In the genomic region with DNA sequence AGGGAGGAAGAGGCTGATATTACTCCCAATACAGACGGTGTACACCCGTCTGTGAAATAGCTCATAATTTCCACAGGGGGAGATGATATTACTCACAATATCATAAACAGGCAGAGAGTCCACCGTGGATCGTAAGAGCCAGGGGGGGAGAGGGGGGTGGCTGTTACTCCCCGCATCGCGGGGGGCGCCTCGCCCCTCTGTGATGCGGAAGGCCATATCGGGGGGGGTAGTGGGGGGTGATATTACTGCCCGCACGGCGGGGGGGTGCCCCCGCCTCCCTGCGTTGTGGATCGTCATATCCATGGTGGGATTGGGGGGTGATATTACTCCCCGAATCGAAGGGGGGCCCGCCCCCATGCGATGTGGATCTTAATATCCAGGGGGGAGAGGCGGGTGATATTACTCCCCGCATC, we compare ENCODE assay signal across 21 cellular contexts.
DNase-seq lines count a peak whose midpoint lies in the region; ATAC-seq lines count a peak whose summit lies in the region.
"Had no signal": no experiment of that assay in that cellular context is flagged by ENCODE, and none has a peak within 500 bp of the region (broad histone marks: within the 10 kb centered on the region; RNA-seq: fewer than 3 reads in every experiment).

No MANE protein-coding gene starts in this region.

- ATAC-seq in activated CD4-positive, alpha-beta T cell treated with anti-CD3 and anti-CD28 coated beads for 36 hours, result peak; percentile 67
- ATAC-seq in activated CD8-positive, alpha-beta T cell treated with anti-CD3 and anti-CD28 coated beads, Interleukin-2, amount 10 ng/mL, durations not matched to agents 7 days and 5 days, result peak; percentile 61
- peak; percentile 70 for ATAC-seq in stimulated activated naive CD8-positive, alpha-beta T cell treated with anti-CD3 and anti-CD28 coated beads, Interleukin-15, amount 100 ng/mL, for 72 hours
- no peak for ATAC-seq in HG03097 (IDR thresholded peaks at IDR 0.05; ENCODE audit: low FRiP score, unreplicated experiment)
- ATAC-seq: CD8-positive, alpha-beta T cell; HepG2; K562; Panc1 had no signal

- no peaks in the 10 kb centered on the region for H3K4me1 Mint-ChIP-seq in activated CD4-positive, alpha-beta T cell treated with anti-CD3 and anti-CD28 coated beads for 36 hours
- no peaks in the 10 kb centered on the region for H3K4me1 Mint-ChIP-seq in activated naive CD4-positive, alpha-beta T cell treated with anti-CD3 and anti-CD28 coated beads, Interleukin-2, amount 10 ng/mL, durations not matched to agents 7 days and 5 days
- H3K4me1 Mint-ChIP-seq in activated CD8-positive, alpha-beta T cell treated with anti-CD3 and anti-CD28 coated beads, Interleukin-2, amount 10 ng/mL, durations not matched to agents 7 days and 5 days (ENCODE audit: low read depth), result no peaks in the 10 kb centered on the region
- H3K4me1 Mint-ChIP-seq in stimulated activated naive CD8-positive, alpha-beta T cell treated with anti-CD3 and anti-CD28 coated beads, Interleukin-15, amount 100 ng/mL, for 72 hours, result no peaks in the 10 kb centered on the region

- peaks cover under 1% of the 10 kb centered on the region for H3K27me3 Mint-ChIP-seq in activated CD4-positive, alpha-beta T cell treated with anti-CD3 and anti-CD28 coated beads for 36 hours
- H3K27me3 Mint-ChIP-seq in activated naive CD4-positive, alpha-beta T cell treated with anti-CD3 and anti-CD28 coated beads, Interleukin-2, amount 10 ng/mL, durations not matched to agents 7 days and 5 days, result peaks cover 8% of the 10 kb centered on the region
- peaks cover 3% of the 10 kb centered on the region for H3K27me3 Mint-ChIP-seq in activated CD8-positive, alpha-beta T cell treated with anti-CD3 and anti-CD28 coated beads, Interleukin-2, amount 10 ng/mL, durations not matched to agents 7 days and 5 days (ENCODE audit: low read depth)
- no peaks in the 10 kb centered on the region for H3K27me3 Mint-ChIP-seq in stimulated activated naive CD8-positive, alpha-beta T cell treated with anti-CD3 and anti-CD28 coated beads, Interleukin-15, amount 100 ng/mL, for 72 hours

- intact Hi-C loops in activated CD4-positive, alpha-beta T cell treated with anti-CD3 and anti-CD28 coated beads for 36 hours (cut with DNase I, micrococcal nuclease), result loop anchor here (5.0 kb wide), 1 partner anchor 91 kb away; a partner anchor contains a TSS

- no peaks in the 10 kb centered on the region for H3K9me3 Mint-ChIP-seq in activated CD4-positive, alpha-beta T cell treated with anti-CD3 and anti-CD28 coated beads for 36 hours (ENCODE audit: low read depth)
- H3K9me3 Mint-ChIP-seq in activated naive CD4-positive, alpha-beta T cell treated with anti-CD3 and anti-CD28 coated beads, Interleukin-2, amount 10 ng/mL, durations not matched to agents 7 days and 5 days, result no peaks in the 10 kb centered on the region
- H3K9me3 Mint-ChIP-seq in activated CD8-positive, alpha-beta T cell treated with anti-CD3 and anti-CD28 coated beads, Interleukin-2, amount 10 ng/mL, durations not matched to agents 7 days and 5 days (ENCODE audit: insufficient read depth), result no peaks in the 10 kb centered on the region
- no peaks in the 10 kb centered on the region for H3K9me3 Mint-ChIP-seq in stimulated activated naive CD8-positive, alpha-beta T cell treated with anti-CD3 and anti-CD28 coated beads, Interleukin-15, amount 100 ng/mL, for 72 hours

- POLR2A ChIA-PET in activated CD4-positive, alpha-beta T cell treated with anti-CD3 and anti-CD28 coated beads for 36 hours (lab: Charles Lee), result no interaction called here
- POLR2A ChIA-PET in activated CD8-positive, alpha-beta T cell treated with anti-CD3 and anti-CD28 coated beads, Interleukin-2, amount 10 ng/mL, durations not matched to agents 7 days and 5 days (lab: Charles Lee), result interaction anchor here (0.6 kb wide), 1 partner anchor 97 kb away, joined by 3 read pairs; no protein-coding TSS in a partner anchor

- no peak overlapping the region for H3K27ac Mint-ChIP-seq in activated CD4-positive, alpha-beta T cell treated with anti-CD3 and anti-CD28 coated beads for 36 hours
- no peak overlapping the region for H3K27ac Mint-ChIP-seq in activated naive CD4-positive, alpha-beta T cell treated with anti-CD3 and anti-CD28 coated beads, Interleukin-2, amount 10 ng/mL, durations not matched to agents 7 days and 5 days
- no peak overlapping the region for H3K27ac Mint-ChIP-seq in activated CD8-positive, alpha-beta T cell treated with anti-CD3 and anti-CD28 coated beads, Interleukin-2, amount 10 ng/mL, durations not matched to agents 7 days and 5 days
- no peak overlapping the region for H3K27ac Mint-ChIP-seq in stimulated activated naive CD8-positive, alpha-beta T cell treated with anti-CD3 and anti-CD28 coated beads, Interleukin-15, amount 100 ng/mL, for 72 hours
- H3K27ac Mint-ChIP-seq: CD8-positive, alpha-beta T cell had no signal

- H3K36me3 Mint-ChIP-seq in activated CD4-positive, alpha-beta T cell treated with anti-CD3 and anti-CD28 coated beads for 36 hours (ENCODE audit: low read depth), result no peaks in the 10 kb centered on the region
- no peaks in the 10 kb centered on the region for H3K36me3 Mint-ChIP-seq in activated naive CD4-positive, alpha-beta T cell treated with anti-CD3 and anti-CD28 coated beads, Interleukin-2, amount 10 ng/mL, durations not matched to agents 7 days and 5 days
- H3K36me3 Mint-ChIP-seq in activated CD8-positive, alpha-beta T cell treated with anti-CD3 and anti-CD28 coated beads, Interleukin-2, amount 10 ng/mL, durations not matched to agents 7 days and 5 days (ENCODE audit: low read depth), result no peaks in the 10 kb centered on the region
- H3K36me3 Mint-ChIP-seq: CD8-positive, alpha-beta T cell had no signal

- DNase-seq in activated CD4-positive, alpha-beta T cell treated with anti-CD3 and anti-CD28 coated beads for 36 hours, result peak; percentile 49
- DNase-seq in activated CD4-positive, alpha-beta T cell treated with anti-CD3 and anti-CD28 coated beads, Interleukin-2, amount 50 U/mL, for 48 hours, result no peak
- DNase-seq in activated naive CD4-positive, alpha-beta T cell treated with anti-CD3 and anti-CD28 coated beads, Interleukin-2, amount 10 ng/mL, durations not matched to agents 7 days and 5 days, result peak; percentile 38
- DNase-seq in activated naive CD4-positive, alpha-beta T cell treated with anti-CD3 and anti-CD28 coated beads, Interleukin-2, amount 50 U/mL, for 16 hours, result no peak
- DNase-seq in activated CD8-positive, alpha-beta T cell treated with anti-CD3 and anti-CD28 coated beads, Interleukin-2, amount 10 ng/mL, durations not matched to agents 7 days and 5 days, result peak; percentile 56
- DNase-seq in stimulated activated naive CD8-positive, alpha-beta T cell treated with anti-CD3 and anti-CD28 coated beads, Interleukin-15, amount 100 ng/mL, for 72 hours, result peak in 1 of 2 donors; percentile 22
- DNase-seq in GDM1 (lab: John Stamatoyannopoulos, UW), result no peak
- DNase-seq: C1 segment of cervical spinal cord; CD8-positive, alpha-beta T cell; DND-41; MG63; NCI-H1105; NCI-H2171; NCI-H345; NCI-H524; NCI-H82; SIG-M5 had no signal

- no peak overlapping the region for H3K4me3 Mint-ChIP-seq in activated CD4-positive, alpha-beta T cell treated with anti-CD3 and anti-CD28 coated beads for 36 hours
- no peak overlapping the region for H3K4me3 Mint-ChIP-seq in activated naive CD4-positive, alpha-beta T cell treated with anti-CD3 and anti-CD28 coated beads, Interleukin-2, amount 10 ng/mL, durations not matched to agents 7 days and 5 days
- no peak overlapping the region for H3K4me3 Mint-ChIP-seq in activated CD8-positive, alpha-beta T cell treated with anti-CD3 and anti-CD28 coated beads, Interleukin-2, amount 10 ng/mL, durations not matched to agents 7 days and 5 days
- H3K4me3 Mint-ChIP-seq in stimulated activated naive CD8-positive, alpha-beta T cell treated with anti-CD3 and anti-CD28 coated beads, Interleukin-15, amount 100 ng/mL, for 72 hours, result no peak overlapping the region
- H3K4me3 Mint-ChIP-seq: CD8-positive, alpha-beta T cell had no signal

- CTCF ChIA-PET in activated CD4-positive, alpha-beta T cell treated with anti-CD3 and anti-CD28 coated beads for 36 hours (lab: Charles Lee), result no interaction called here
- CTCF ChIA-PET in activated naive CD4-positive, alpha-beta T cell treated with anti-CD3 and anti-CD28 coated beads, Interleukin-2, amount 10 ng/mL, durations not matched to agents 7 days and 5 days (lab: Charles Lee), result no interaction called here
- CTCF ChIA-PET in activated CD8-positive, alpha-beta T cell treated with anti-CD3 and anti-CD28 coated beads, Interleukin-2, amount 10 ng/mL, durations not matched to agents 7 days and 5 days (lab: Charles Lee), result no interaction called here

Comparison
In these comparisons a context has a peak if more than half of its experiments do, and no peak if none do; other contexts are left out.
1. DNase-seq: peak in activated CD4-positive, alpha-beta T cell treated with anti-CD3 and anti-CD28 coated beads for 36 hours (single experiment), activated naive CD4-positive, alpha-beta T cell treated with anti-CD3 and anti-CD28 coated beads, Interleukin-2, amount 10 ng/mL, durations not matched to agents 7 days and 5 days (single experiment) and activated CD8-positive, alpha-beta T cell treated with anti-CD3 and anti-CD28 coated beads, Interleukin-2, amount 10 ng/mL, durations not matched to agents 7 days and 5 days (single experiment); none in activated CD4-positive, alpha-beta T cell treated with anti-CD3 and anti-CD28 coated beads, Interleukin-2, amount 50 U/mL, for 48 hours (0 of 2), activated naive CD4-positive, alpha-beta T cell treated with anti-CD3 and anti-CD28 coated beads, Interleukin-2, amount 50 U/mL, for 16 hours (single experiment) and GDM1 (single experiment).